In genomic region chr4:107876096-107876495, GRCh38 we compare ENCODE assay signal across 13 cellular contexts. TPM values are rescaled to one million over a fixed set of nuclear protein-coding genes. Genes with fewer than 3 reads are reported as not detected.
DNase-seq lines count a peak whose midpoint lies in the region; ATAC-seq, FAIRE-seq and TF ChIP-seq lines count a peak whose summit lies in the region.
"Had no signal": no experiment of that assay in that cellular context is flagged by ENCODE, and none has a peak within 500 bp of the region (broad histone marks: within the 10 kb centered on the region; RNA-seq: fewer than 3 reads in every experiment).

No MANE protein-coding gene starts in this region.

- no peaks in the 10 kb centered on the region for H3K27me3 ChIP-seq in HL-60 (ENCODE audit: insufficient read depth, poor library complexity, severe bottlenecking)
- no peaks in the 10 kb centered on the region for H3K27me3 ChIP-seq in small intestine (ENCODE audit: control insufficient read depth in 2 of 2, insufficient read depth in 2 of 2, low read length in 2 of 2)
- H3K27me3 ChIP-seq in foreskin keratinocyte, result no peaks in the 10 kb centered on the region

- FAIRE-seq in islet of Langerhans (lab: Jason Lieb, UNC) (peak; percentile 30), small intestine (lab: Jason Lieb, UNC) (no peak)
- FAIRE-seq: HTR-8/SVneo had no signal

- intact Hi-C loops in left cardiac atrium (cut with DNase I), result no loop called here

- peak overlapping the region; percentile 32 for H3K27ac ChIP-seq in HL-60 (replicated peaks)
- no peak overlapping the region for H3K27ac ChIP-seq in small intestine (ENCODE audit: low read depth in 1 of 2, low read length in 1 of 2)
- H3K27ac ChIP-seq in foreskin keratinocyte, result no peak overlapping the region

- H3K36me3 ChIP-seq in small intestine (ENCODE audit: control insufficient read depth in 2 of 2, insufficient read depth in 2 of 2, low read length in 2 of 2), result no peaks in the 10 kb centered on the region

- H3K9me3 ChIP-seq in small intestine (ENCODE audit: control insufficient read depth, low read depth), result no peaks in the 10 kb centered on the region

- WGBS in small intestine, 3 donors, result 51 to 80% (median 79%) methylated on average over 1 of the region's 1 CpG

- TF ChIP-seq CTCF in HL-60 (IDR thresholded peaks at IDR 0.05; ENCODE audit: insufficient read depth, low read length) (no peak), foreskin keratinocyte (conservative IDR thresholded peaks at IDR 0.05) (no peak)

- ATAC-seq in left cardiac atrium, result no peak
- no peak for ATAC-seq in foreskin keratinocyte
- ATAC-seq: HCT116 had no signal

- H3K4me1 ChIP-seq in small intestine (ENCODE audit: control insufficient read depth in 2 of 2, insufficient read depth in 1 of 2, low read depth in 1 of 2, low read length in 1 of 2) (peaks cover 0 to 1% of the 10 kb centered on the region in 2 donors), foreskin keratinocyte (no peaks in the 10 kb centered on the region)

- DNase-seq in DMS153 (lab: John Stamatoyannopoulos, UW) (peak; percentile 60), HL-60 (ENCODE audit: low read depth in 1 of 2, low spot score in 1 of 2) (peak in 1 of 2 experiments; percentile 46), small intestine (peak; percentile 16), left cardiac atrium (no peak), HK-2 (ENCODE audit: unreplicated experiment) (no peak), foreskin keratinocyte (no peak)
- DNase-seq: DMS 273 treated with DMSO at 0.1 percent for 48 hours, NCI-H1048, NCI-H1694, SIG-M5 had no signal

- H3K4me3 ChIP-seq in HL-60 (replicated peaks; ENCODE audit: insufficient read depth, low read length), result no peak overlapping the region
- no peak overlapping the region for H3K4me3 ChIP-seq in small intestine (ENCODE audit: low read depth in 1 of 2, low read length in 2 of 2)

RNA-seq across cellular contexts. Expression of gene SGMS2, which starts 51.4 kb away (rescaled TPM):
- polyA plus RNA-seq in small intestine, result 10 to 100 TPM in 1 of 3 donors, 1 to 10 TPM in 2; 8.1 to 24.9 (median 9.2) TPM
- total RNA-seq in left cardiac atrium, result 10 to 100 TPM; 27.5 to 39.6 TPM
- 31.5 and 35.4 TPM in 2 replicates for total RNA-seq in foreskin keratinocyte
- 4.1 and 4.5 TPM in 2 replicates for polyA plus RNA-seq in foreskin keratinocyte

RNA-seq across cellular contexts. Expression of gene CYP2U1, which starts 55.3 kb away (rescaled TPM):
- polyA plus RNA-seq in small intestine (1 to 10 TPM in 1 of 3 donors, under 1 TPM in 2; 0.45 to 3.0 (median 0.54) TPM), foreskin keratinocyte (1.2 and 1.5 TPM in 2 replicates)
- total RNA-seq in left cardiac atrium (10 to 100 TPM in 1 of 2 donors, 1 to 10 TPM in 1; 9.4 to 10.8 TPM), foreskin keratinocyte (3.3 and 3.6 TPM in 2 replicates)

Comparison
In these comparisons a context has a peak if more than half of its experiments do, and no peak if none do; other contexts are left out.
1. DNase-seq: peak in DMS153 (single experiment) and small intestine (single experiment); none in left cardiac atrium (single experiment), HK-2 (single experiment) and foreskin keratinocyte (0 of 2).